1 cellular context compared by ENCODE assay signal in genomic region chr2:235747001-235747867, GRCh38.
TF ChIP-seq lines count a peak whose summit lies in the region.

No MANE protein-coding gene starts in this region.

TF ChIP-seq in IMR-90, 13 proteins besides CTCF, POLR2A, EP300 and RAD21 (continued from another document):
- TF ChIP-seq, protein P1, sequence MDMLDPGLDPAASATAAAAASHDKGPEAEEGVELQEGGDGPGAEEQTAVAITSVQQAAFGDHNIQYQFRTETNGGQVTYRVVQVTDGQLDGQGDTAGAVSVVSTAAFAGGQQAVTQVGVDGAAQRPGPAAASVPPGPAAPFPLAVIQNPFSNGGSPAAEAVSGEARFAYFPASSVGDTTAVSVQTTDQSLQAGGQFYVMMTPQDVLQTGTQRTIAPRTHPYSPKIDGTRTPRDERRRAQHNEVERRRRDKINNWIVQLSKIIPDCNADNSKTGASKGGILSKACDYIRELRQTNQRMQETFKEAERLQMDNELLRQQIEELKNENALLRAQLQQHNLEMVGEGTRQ (IDR thresholded peaks at IDR 0.05; ENCODE audit: low read depth, low read length): no peak
- TF ChIP-seq NFE2L2 (IDR thresholded peaks at IDR 0.05; ENCODE audit: low read depth, low read length) (no peak), FOS (IDR thresholded peaks at IDR 0.05; ENCODE audit: low read depth, low read length) (no peak), RFX5 (IDR thresholded peaks at IDR 0.05; ENCODE audit: low read depth, low read length) (no peak), MXI1 (IDR thresholded peaks at IDR 0.05; ENCODE audit: borderline replicate concordance, low read depth, low read length) (no peak), RCOR1 (IDR thresholded peaks at IDR 0.05; ENCODE audit: insufficient replicate concordance, low read length) (no peak)
